Comparison of ENCODE assay signal across 10 cellular contexts in the genomic region with DNA sequence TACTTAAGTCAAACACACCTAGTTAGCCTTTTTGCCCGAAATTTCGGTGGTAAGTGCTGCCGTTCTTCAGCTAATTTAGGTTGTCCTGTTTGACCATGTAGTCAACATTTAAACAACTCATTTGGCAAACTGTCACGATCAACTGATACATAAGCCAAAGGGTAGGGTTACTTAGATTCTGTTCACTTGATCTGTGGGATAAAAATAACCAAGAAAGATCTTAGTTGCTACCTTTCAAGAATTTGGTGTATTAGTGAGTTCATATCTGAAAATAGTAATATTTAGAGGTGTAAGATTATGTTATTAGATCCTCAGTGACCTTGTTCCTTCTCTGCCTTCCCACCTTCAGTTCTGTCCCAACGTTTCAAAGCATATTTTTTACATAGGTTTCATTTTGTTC.
DNase-seq lines count a peak whose midpoint lies in the region; ATAC-seq lines count a peak whose summit lies in the region.
"Had no signal": no experiment of that assay in that cellular context is flagged by ENCODE, and none has a peak within 500 bp of the region (broad histone marks: within the 10 kb centered on the region; RNA-seq: fewer than 3 reads in every experiment).

No MANE protein-coding gene starts in this region.

- H3K4me3 Mint-ChIP-seq in T-helper 2 cell treated with Interferon-gamma antibody and Interleukin-4, amounts not matched to agents 5 μg/mL and 100 μg/mL, for 36 hours: peak overlapping the region; percentile 91
- H3K4me3 Mint-ChIP-seq in activated naive CD8-positive, alpha-beta T cell: peak overlapping the region; percentile 99
- H3K4me3 Mint-ChIP-seq in stimulated activated memory B cell treated with anti-CD40 and anti-IgM and Interleukin-4, amounts not matched to agents 10 μg/mL and 1 μg/mL and 100 μg/mL, for 72 hours: peak overlapping the region; percentile 96

- H3K4me1 Mint-ChIP-seq in T-helper 2 cell treated with Interferon-gamma antibody and Interleukin-4, amounts not matched to agents 5 μg/mL and 100 μg/mL, for 36 hours (ENCODE audit: low read depth): peaks cover 53% of the 10 kb centered on the region
- peaks cover 80% of the 10 kb centered on the region for H3K4me1 Mint-ChIP-seq in activated naive CD8-positive, alpha-beta T cell (ENCODE audit: low read depth)
- H3K4me1 Mint-ChIP-seq in stimulated activated memory B cell treated with anti-CD40 and anti-IgM and Interleukin-4, amounts not matched to agents 10 μg/mL and 1 μg/mL and 100 μg/mL, for 72 hours: peaks cover 65% of the 10 kb centered on the region

- H3K9me3 Mint-ChIP-seq in T-helper 2 cell treated with Interferon-gamma antibody and Interleukin-4, amounts not matched to agents 5 μg/mL and 100 μg/mL, for 36 hours: no peaks in the 10 kb centered on the region
- H3K9me3 Mint-ChIP-seq in activated naive CD8-positive, alpha-beta T cell (ENCODE audit: low read depth): no peaks in the 10 kb centered on the region
- H3K9me3 Mint-ChIP-seq in stimulated activated memory B cell treated with anti-CD40 and anti-IgM and Interleukin-4, amounts not matched to agents 10 μg/mL and 1 μg/mL and 100 μg/mL, for 72 hours: no peaks in the 10 kb centered on the region

- H3K9me3 ChIP-seq in iPS-20b (ENCODE audit: insufficient read depth, low read depth, low read length): no peaks in the 10 kb centered on the region

- no peak for ATAC-seq in stimulated activated memory B cell treated with anti-CD40 and anti-IgM and Interleukin-4, amounts not matched to agents 10 μg/mL and 1 μg/mL and 100 μg/mL, for 72 hours
- ATAC-seq in HG03354 (IDR thresholded peaks at IDR 0.05; ENCODE audit: poor library complexity, severe bottlenecking, unreplicated experiment): no peak

- no peaks in the 10 kb centered on the region for H3K27me3 Mint-ChIP-seq in T-helper 2 cell treated with Interferon-gamma antibody and Interleukin-4, amounts not matched to agents 5 μg/mL and 100 μg/mL, for 36 hours (ENCODE audit: low read depth)
- no peaks in the 10 kb centered on the region for H3K27me3 Mint-ChIP-seq in activated naive CD8-positive, alpha-beta T cell
- H3K27me3 Mint-ChIP-seq in stimulated activated memory B cell treated with anti-CD40 and anti-IgM and Interleukin-4, amounts not matched to agents 10 μg/mL and 1 μg/mL and 100 μg/mL, for 72 hours: no peaks in the 10 kb centered on the region

- peak overlapping the region; percentile 17 for H3K27ac Mint-ChIP-seq in T-helper 2 cell treated with Interferon-gamma antibody and Interleukin-4, amounts not matched to agents 5 μg/mL and 100 μg/mL, for 36 hours
- peak overlapping the region; percentile 98 for H3K27ac Mint-ChIP-seq in activated naive CD8-positive, alpha-beta T cell
- H3K27ac Mint-ChIP-seq in stimulated activated memory B cell treated with anti-CD40 and anti-IgM and Interleukin-4, amounts not matched to agents 10 μg/mL and 1 μg/mL and 100 μg/mL, for 72 hours: peak overlapping the region; percentile 98

- H3K4me1 ChIP-seq in iPS-20b (ENCODE audit: insufficient read depth, low read length): peaks cover 25% of the 10 kb centered on the region

- H3K4me3 ChIP-seq in iPS-20b (ENCODE audit: low read length): peak overlapping the region; percentile 99

- DNase-seq in T-helper 2 cell treated with Interferon-gamma antibody and Interleukin-4, amounts not matched to agents 5 μg/mL and 100 μg/mL, for 36 hours (ENCODE audit: low spot score): no peak
- DNase-seq in T-helper 2 cell (no peak), DMS53 treated with DMSO at 0.1 percent for 48 hours (lab: John Stamatoyannopoulos, UW; ENCODE audit: unreplicated experiment) (no peak), hypothalamus (lab: John Stamatoyannopoulos, UW) (no peak)
- DNase-seq: GOT3, NCI-H226 had no signal

- H3K9ac ChIP-seq in iPS-20b (ENCODE audit: low read depth, low read length): peak overlapping the region; percentile 98; the same call in 1 of the 2 replicates

- H3K27ac ChIP-seq in iPS-20b (ENCODE audit: low read length): no peak overlapping the region

- H3K27me3 ChIP-seq in iPS-20b (ENCODE audit: insufficient read depth, low read length): no peaks in the 10 kb centered on the region

- peaks cover 42% of the 10 kb centered on the region for H3K36me3 Mint-ChIP-seq in T-helper 2 cell treated with Interferon-gamma antibody and Interleukin-4, amounts not matched to agents 5 μg/mL and 100 μg/mL, for 36 hours (ENCODE audit: low read depth)
- peaks cover 13% of the 10 kb centered on the region for H3K36me3 Mint-ChIP-seq in activated naive CD8-positive, alpha-beta T cell
- H3K36me3 Mint-ChIP-seq in stimulated activated memory B cell treated with anti-CD40 and anti-IgM and Interleukin-4, amounts not matched to agents 10 μg/mL and 1 μg/mL and 100 μg/mL, for 72 hours: peaks cover 15% of the 10 kb centered on the region

- peaks cover 40% of the 10 kb centered on the region for H3K36me3 ChIP-seq in iPS-20b (ENCODE audit: insufficient read depth, low read depth, low read length)

Comparison
In these comparisons a context has a peak if more than half of its experiments do, and no peak if none do; other contexts are left out.
1. H3K27ac Mint-ChIP-seq: peak in every context shown above with its lines; median percentile 98 in activated naive CD8-positive, alpha-beta T cell; 98 in stimulated activated memory B cell treated with anti-CD40 and anti-IgM and Interleukin-4, amounts not matched to agents 10 μg/mL and 1 μg/mL and 100 μg/mL, for 72 hours; 17 in T-helper 2 cell treated with Interferon-gamma antibody and Interleukin-4, amounts not matched to agents 5 μg/mL and 100 μg/mL, for 36 hours.